In the genomic region with DNA sequence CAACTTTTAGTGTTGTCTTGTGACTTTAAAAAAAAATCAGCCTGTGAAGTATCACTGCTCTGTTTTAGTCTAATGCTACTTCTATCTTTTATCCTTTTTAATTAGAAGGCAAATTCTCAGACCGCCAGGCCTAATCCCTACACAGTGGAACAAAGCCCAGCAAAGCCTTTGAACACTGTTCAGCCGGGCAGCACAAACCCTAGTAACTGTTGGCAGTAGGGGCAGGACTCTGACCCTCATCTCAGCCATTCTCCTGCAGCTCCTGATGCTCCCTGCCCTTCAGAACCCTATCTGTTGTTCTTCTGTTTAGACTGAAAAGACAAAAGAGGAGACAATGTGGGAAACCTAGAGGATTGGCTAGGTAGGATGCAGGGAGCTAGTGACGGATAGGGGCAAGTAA, we compare ENCODE assay signal across 25 cellular contexts.
A peak's percentile ranks its signal among the peaks of the same experiment; 100 is the strongest.
DNase-seq lines count a peak whose midpoint lies in the region; ATAC-seq, FAIRE-seq and TF ChIP-seq lines count a peak whose summit lies in the region.
"Had no signal": no experiment of that assay in that cellular context is flagged by ENCODE, and none has a peak within 500 bp of the region (broad histone marks: within the 10 kb centered on the region; RNA-seq: fewer than 3 reads in every experiment).

No MANE protein-coding gene starts in this region.

- H4K91ac ChIP-seq in mesenchymal stem cell (ENCODE audit: low read length): no peak overlapping the region

- in situ Hi-C loops in GM13976 (cut with MboI; ENCODE audit: low sequenced_read_pairs, unreplicated experiment): no loop called here

- peak; percentile 26 for FAIRE-seq in HTR-8/SVneo (lab: Jason Lieb, UNC)
- FAIRE-seq: HepG2, RCC 7860 had no signal

- no peaks in the 10 kb centered on the region for H3K9me3 Mint-ChIP-seq in WTC11
- no peaks in the 10 kb centered on the region for H3K9me3 Mint-ChIP-seq in activated T-cell treated with anti-CD3 and anti-CD28 coated beads, Interleukin-2, amount 50 U/mL, for 24 hours
- H3K9me3 Mint-ChIP-seq: CD8-positive, alpha-beta T cell had no signal

- H3K36me3 ChIP-seq in mesenchymal stem cell (ENCODE audit: control insufficient read depth in 1 of 2, insufficient read depth in 2 of 2, low read depth in 1 of 2, low read length in 2 of 2): no peaks in the 10 kb centered on the region

- no peak overlapping the region for H3K23ac ChIP-seq in mesenchymal stem cell (ENCODE audit: low read length in 2 of 2)

- DNase-seq in HTR-8/SVneo (ENCODE audit: insufficient read length, low spot score) (no peak), WTC11 (ENCODE audit: low spot score) (no peak), mesenchymal stem cell (no peak), GM13976 (ENCODE audit: low spot score) (no peak)
- no peak for DNase-seq in stimulated activated CD4-positive, alpha-beta T cell treated with anti-CD3 and anti-CD28 coated beads, Interleukin-2, amount 100 ng/mL, for 48 hours
- DNase-seq in activated T-cell treated with anti-CD3 and anti-CD28 coated beads, Interleukin-2, amount 50 U/mL, for 24 hours: no peak
- DNase-seq: CD8-positive, alpha-beta T cell; DMS153; DND-41; GOT3; HCEC 1CT; Karpas-422; NCI-H1092; NCI-H1417 treated with DMSO at 0.1 percent for 48 hours; NCI-H1694 treated with DMSO at 0.1 percent for 48 hours; NCI-H2171 treated with DMSO at 0.1 percent for 48 hours; NCI-H345; NCI-H510A treated with DMSO at 0.1 percent for 48 hours; SIG-M5 had no signal

- H3K14ac ChIP-seq in mesenchymal stem cell (ENCODE audit: low read length in 2 of 2): no peak overlapping the region

- no peak overlapping the region for H3K27ac Mint-ChIP-seq in WTC11
- no peak overlapping the region for H3K27ac Mint-ChIP-seq in activated T-cell treated with anti-CD3 and anti-CD28 coated beads, Interleukin-2, amount 50 U/mL, for 24 hours
- H3K27ac Mint-ChIP-seq: B cell; CD8-positive, alpha-beta T cell had no signal

- TF ChIP-seq CTCF in WTC11 (IDR thresholded peaks at IDR 0.05) (no peak), GM13976 (IDR thresholded peaks at IDR 0.05; ENCODE audit: borderline replicate concordance, control extremely low read depth, extremely low read depth, insufficient read depth, missing control alignments) (no peak)

- POLR2A ChIA-PET in WTC11 (lab: Charles Lee): interaction anchor here (0.5 kb wide), 1 partner anchor 15 kb away, joined by 3 read pairs; no protein-coding TSS in a partner anchor

- H2BK15ac ChIP-seq in mesenchymal stem cell (ENCODE audit: low read depth, poor library complexity, severe bottlenecking): no peak overlapping the region

- no peaks in the 10 kb centered on the region for H3K79me1 ChIP-seq in mesenchymal stem cell (replicated peaks; ENCODE audit: low read length, poor library complexity, severe bottlenecking)

- no peak overlapping the region for H2AFZ ChIP-seq in mesenchymal stem cell (ENCODE audit: low read depth, low read length)

- H3K4me1 ChIP-seq in mesenchymal stem cell (ENCODE audit: control insufficient read depth, insufficient read depth, low read depth, low read length): no peaks in the 10 kb centered on the region

- H2BK120ac ChIP-seq in mesenchymal stem cell (ENCODE audit: low read depth, low read length): peak overlapping the region; percentile 37

- no peak overlapping the region for H2AK5ac ChIP-seq in mesenchymal stem cell (ENCODE audit: low read length, severe bottlenecking)

- no peak overlapping the region for H3K27ac ChIP-seq in mesenchymal stem cell (ENCODE audit: low read length, poor library complexity, severe bottlenecking)
- H3K27ac ChIP-seq: C4-2B had no signal

- peak; percentile 47 for ATAC-seq in WTC11
- ATAC-seq in GM19351 (IDR thresholded peaks at IDR 0.05; ENCODE audit: unreplicated experiment): no peak
- ATAC-seq: CD8-positive, alpha-beta T cell; HepG2 had no signal

- no peak overlapping the region for H3K4me2 ChIP-seq in mesenchymal stem cell (ENCODE audit: low read length, poor library complexity, severe bottlenecking)

- CTCF ChIA-PET in WTC11 (lab: Charles Lee): interaction anchor here (1.1 to 1.6 kb wide), 2 partner anchors 11 to 14 kb away, joined by 4 to 5 read pairs; no protein-coding TSS in a partner anchor

- 70% methylated on average over 3 of the region's 3 CpGs for WGBS in mesenchymal stem cell

- H3K36me3 Mint-ChIP-seq in WTC11: no peaks in the 10 kb centered on the region
- no peaks in the 10 kb centered on the region for H3K36me3 Mint-ChIP-seq in activated T-cell treated with anti-CD3 and anti-CD28 coated beads, Interleukin-2, amount 50 U/mL, for 24 hours (ENCODE audit: low read depth)
- H3K36me3 Mint-ChIP-seq: CD8-positive, alpha-beta T cell had no signal

- no peak overlapping the region for H3K9ac ChIP-seq in mesenchymal stem cell (ENCODE audit: low read length)

- H3K4ac ChIP-seq in mesenchymal stem cell (ENCODE audit: low read depth in 1 of 2, low read length in 2 of 2): no peak overlapping the region

- H3K27me3 Mint-ChIP-seq in WTC11 (ENCODE audit: low read depth): peaks cover 95% of the 10 kb centered on the region
- peaks cover 52% of the 10 kb centered on the region for H3K27me3 Mint-ChIP-seq in activated T-cell treated with anti-CD3 and anti-CD28 coated beads, Interleukin-2, amount 50 U/mL, for 24 hours

- no peaks in the 10 kb centered on the region for H3K9me3 ChIP-seq in mesenchymal stem cell (ENCODE audit: control insufficient read depth, low read length)

- no peak overlapping the region for H3K4me3 ChIP-seq in mesenchymal stem cell (ENCODE audit: insufficient read depth in 1 of 2, low read depth in 1 of 2, low read length in 2 of 2)
- H3K4me3 ChIP-seq: SK-N-MC had no signal

- H2BK5ac ChIP-seq in mesenchymal stem cell (ENCODE audit: low read depth, low read length, poor library complexity, severe bottlenecking): no peak overlapping the region

- H3K27me3 ChIP-seq in mesenchymal stem cell (ENCODE audit: control insufficient read depth in 1 of 2, insufficient read depth in 1 of 2, low read length in 2 of 2): peaks cover 9 to 16% of the 10 kb centered on the region in 2 experiments

- no peak overlapping the region for H4K8ac ChIP-seq in mesenchymal stem cell (ENCODE audit: low read length)

- H3K4me1 Mint-ChIP-seq in WTC11: peaks cover 65% of the 10 kb centered on the region
- H3K4me1 Mint-ChIP-seq in activated T-cell treated with anti-CD3 and anti-CD28 coated beads, Interleukin-2, amount 50 U/mL, for 24 hours (ENCODE audit: low read depth): no peaks in the 10 kb centered on the region
- H3K4me1 Mint-ChIP-seq: B cell had no signal

- no peak overlapping the region for H2BK12ac ChIP-seq in mesenchymal stem cell (ENCODE audit: low read length in 2 of 2)

- no peak overlapping the region for H3K18ac ChIP-seq in mesenchymal stem cell (ENCODE audit: low read depth in 1 of 2, low read length in 2 of 2)

- no peak overlapping the region for H3K4me3 Mint-ChIP-seq in WTC11
- no peak overlapping the region for H3K4me3 Mint-ChIP-seq in activated T-cell treated with anti-CD3 and anti-CD28 coated beads, Interleukin-2, amount 50 U/mL, for 24 hours
- H3K4me3 Mint-ChIP-seq: B cell; CD8-positive, alpha-beta T cell had no signal

TF ChIP-seq in WTC11, 78 proteins besides CTCF, POLR2A, EP300 and RAD21 (continues in another document):
- TF ChIP-seq E2F4 (CRISPR knock-in tag; IDR thresholded peaks at IDR 0.05; ENCODE audit: borderline replicate concordance, low read depth) (no peak), PREB (CRISPR knock-in tag; IDR thresholded peaks at IDR 0.05; ENCODE audit: borderline replicate concordance) (no peak), NFYB (CRISPR knock-in tag; conservative IDR thresholded peaks at IDR 0.05; ENCODE audit: low read depth) (no peak), HMGA2 (CRISPR knock-in tag; IDR thresholded peaks at IDR 0.05) (no peak), ZNF219 (CRISPR knock-in tag; IDR thresholded peaks at IDR 0.05; ENCODE audit: borderline replicate concordance) (no peak), ZNF317 (CRISPR knock-in tag; IDR thresholded peaks at IDR 0.05; ENCODE audit: borderline replicate concordance, low read depth) (no peak), SP1 (CRISPR knock-in tag; conservative IDR thresholded peaks at IDR 0.05) (no peak), RORB (CRISPR knock-in tag; IDR thresholded peaks at IDR 0.05) (no peak)
